Comparison of ENCODE assay signal across 23 cellular contexts in genomic region chr11:71542856-71543743, GRCh38. TPM values are rescaled to one million over a fixed set of nuclear protein-coding genes. Genes with fewer than 3 reads are reported as not detected.
A peak's percentile ranks its signal among the peaks of the same experiment; 100 is the strongest.
DNase-seq lines count a peak whose midpoint lies in the region; ATAC-seq, FAIRE-seq and TF ChIP-seq lines count a peak whose summit lies in the region.
"Had no signal": no experiment of that assay in that cellular context is flagged by ENCODE, and none has a peak within 500 bp of the region (broad histone marks: within the 10 kb centered on the region; RNA-seq: fewer than 3 reads in every experiment).

No MANE protein-coding gene starts in this region.

- H2AFZ ChIP-seq in OCI-LY3 (ENCODE audit: low read depth, low read length), result no peak overlapping the region; the same call in 1 of the 2 replicates

- H3K36me3 ChIP-seq in OCI-LY3 (replicated peaks; ENCODE audit: low read depth, low read length), result peaks cover 3% of the 10 kb centered on the region
- H3K36me3 ChIP-seq in small intestine (ENCODE audit: control insufficient read depth in 2 of 2, insufficient read depth in 2 of 2, low read length in 2 of 2), result no peaks in the 10 kb centered on the region
- H3K36me3 ChIP-seq: brain microvascular endothelial cell, gastrocnemius medialis, HAP-1, spleen had no signal

- ATAC-seq in activated T-cell treated with anti-CD3 and anti-CD28 coated beads, Interleukin-2, amount 50 U/mL, for 4 hours, result peak; percentile 25 to 53
- no peak for ATAC-seq in GM18511 (IDR thresholded peaks at IDR 0.05; ENCODE audit: unreplicated experiment)
- ATAC-seq: gastrocnemius medialis, left cardiac atrium had no signal

- peaks cover 17% of the 10 kb centered on the region for H3K27me3 Mint-ChIP-seq in activated T-cell treated with anti-CD3 and anti-CD28 coated beads, Interleukin-2, amount 50 U/mL, for 4 hours (ENCODE audit: low read depth)

- H3K4me3 ChIP-seq in OCI-LY3 (ENCODE audit: low read length), result peak overlapping the region; percentile 52
- no peak overlapping the region for H3K4me3 ChIP-seq in small intestine (ENCODE audit: low read depth in 1 of 2, low read length in 2 of 2)
- H3K4me3 ChIP-seq: gastrocnemius medialis, HAP-1, spleen had no signal

- TF ChIP-seq CTCF in OCI-LY3 (IDR thresholded peaks at IDR 0.05; ENCODE audit: low read depth, low read length), result no peak

- H3K4me1 ChIP-seq in OCI-LY3 (ENCODE audit: low read length) (peaks cover 28% of the 10 kb centered on the region), small intestine (ENCODE audit: control insufficient read depth in 2 of 2, insufficient read depth in 1 of 2, low read depth in 1 of 2, low read length in 1 of 2) (peaks cover 2 to 4% of the 10 kb centered on the region in 2 donors)
- H3K4me1 ChIP-seq: gastrocnemius medialis, HAP-1 had no signal

- peak overlapping the region; percentile 78 for H3K4me2 ChIP-seq in OCI-LY3 (ENCODE audit: low read length)

- H3K36me3 Mint-ChIP-seq in activated T-cell treated with anti-CD3 and anti-CD28 coated beads, Interleukin-2, amount 50 U/mL, for 4 hours (ENCODE audit: insufficient read depth), result peaks cover 2% of the 10 kb centered on the region

- no peak overlapping the region for H3K4me3 Mint-ChIP-seq in activated T-cell treated with anti-CD3 and anti-CD28 coated beads, Interleukin-2, amount 50 U/mL, for 4 hours
- H3K4me3 Mint-ChIP-seq: neural crest cell had no signal

- no peaks in the 10 kb centered on the region for H4K20me1 ChIP-seq in OCI-LY3 (ENCODE audit: insufficient read depth, low read length)

- 72 to 82% (median 80%) methylated on average over 15 of the region's 15 CpGs for WGBS in small intestine, 3 donors

- no peak for FAIRE-seq in small intestine (lab: Jason Lieb, UNC)

- H3K4me1 Mint-ChIP-seq in activated T-cell treated with anti-CD3 and anti-CD28 coated beads, Interleukin-2, amount 50 U/mL, for 4 hours (ENCODE audit: low read depth), result peaks cover 1% of the 10 kb centered on the region
- H3K4me1 Mint-ChIP-seq: neural crest cell had no signal

- H3K9me3 ChIP-seq in OCI-LY3 (ENCODE audit: insufficient read depth, low read length) (peaks cover 9% of the 10 kb centered on the region; the same call in 1 of the 2 replicates), small intestine (ENCODE audit: control insufficient read depth, low read depth) (no peaks in the 10 kb centered on the region)
- H3K9me3 ChIP-seq: gastrocnemius medialis, HAP-1 had no signal

- H3K9ac ChIP-seq in OCI-LY3 (ENCODE audit: low read length), result peak overlapping the region; percentile 40; the same call in 1 of the 2 replicates

- no peak for DNase-seq in activated T-cell treated with anti-CD3 and anti-CD28 coated beads, Interleukin-2, amount 50 U/mL, for 4 hours
- DNase-seq in activated T-cell treated with anti-CD3 and anti-CD28 coated beads for 4 hours, result no peak
- DNase-seq in ELF-1 (ENCODE audit: low read depth, low spot score), result peak; percentile 28
- DNase-seq in small intestine, result peak; percentile 15
- no peak for DNase-seq in ecto neural progenitor cell (ENCODE audit: low spot score)
- DNase-seq in T-helper 2 cell, result no peak
- DNase-seq: activated CD4-positive, alpha-beta T cell treated with anti-CD3 and anti-CD28 coated beads for 1 hour; brain microvascular endothelial cell; dermis blood vessel endothelial cell; gastrocnemius medialis; left cardiac atrium; NCI-H1092 treated with DMSO at 0.1 percent for 48 hours; NCI-H2081 treated with DMSO at 0.1 percent for 48 hours; NCI-H510A; SIG-M5; spleen had no signal

- peak overlapping the region; percentile 72 for H3K27ac ChIP-seq in OCI-LY3 (ENCODE audit: low read length)
- H3K27ac ChIP-seq in small intestine (ENCODE audit: low read depth in 1 of 2, low read length in 1 of 2), result no peak overlapping the region
- H3K27ac ChIP-seq: brain microvascular endothelial cell, epithelial cell of prostate, gastrocnemius medialis, spleen had no signal

- H3K9me3 Mint-ChIP-seq in activated T-cell treated with anti-CD3 and anti-CD28 coated beads, Interleukin-2, amount 50 U/mL, for 4 hours, result peaks cover 13% of the 10 kb centered on the region

- H3K79me2 ChIP-seq in OCI-LY3 (ENCODE audit: low read length), result no peaks in the 10 kb centered on the region

- H3K27me3 ChIP-seq in OCI-LY3 (ENCODE audit: low read depth, low read length) (peaks cover 8% of the 10 kb centered on the region), small intestine (ENCODE audit: control insufficient read depth in 2 of 2, insufficient read depth in 2 of 2, low read length in 2 of 2) (peaks cover 0 to 2% of the 10 kb centered on the region in 2 donors)
- H3K27me3 ChIP-seq: brain microvascular endothelial cell, gastrocnemius medialis, spleen had no signal

RNA-seq across cellular contexts. Expression of gene KRTAP5-9, which starts 5.1 kb away (rescaled TPM):
- not detected for total RNA-seq in activated T-cell treated with anti-CD3 and anti-CD28 coated beads, Interleukin-2, amount 50 U/mL, for 4 hours
- polyA plus RNA-seq in small intestine, result under 1 TPM in 2 of 3 donors, not detected in 1; 0.31 to 0.67 TPM
- total RNA-seq: dermis blood vessel endothelial cell, gastrocnemius medialis, left cardiac atrium, neural crest cell, pulmonary artery endothelial cell had no signal

RNA-seq across cellular contexts. Expression of gene KRTAP5-8, which starts 5.3 kb away (rescaled TPM):
- total RNA-seq in activated T-cell treated with anti-CD3 and anti-CD28 coated beads, Interleukin-2, amount 50 U/mL, for 4 hours, result not detected
- polyA plus RNA-seq in small intestine, result under 1 TPM in 1 of 3 donors, not detected in 2; 0.16 TPM
- total RNA-seq: dermis blood vessel endothelial cell, left cardiac atrium, neural crest cell, pulmonary artery endothelial cell had no signal

RNA-seq across cellular contexts. Expression of gene KRTAP5-7, which starts 16.0 kb away (rescaled TPM):
- not detected for total RNA-seq in activated T-cell treated with anti-CD3 and anti-CD28 coated beads, Interleukin-2, amount 50 U/mL, for 4 hours
- under 1 TPM in 1 of 3 donors, not detected in 2; 0.07 TPM for polyA plus RNA-seq in small intestine
- total RNA-seq: dermis blood vessel endothelial cell, gastrocnemius medialis, left cardiac atrium, neural crest cell, pulmonary artery endothelial cell had no signal

RNA-seq across cellular contexts. Expression of gene KRTAP5-10, which starts 22.3 kb away (rescaled TPM):
- total RNA-seq in activated T-cell treated with anti-CD3 and anti-CD28 coated beads, Interleukin-2, amount 50 U/mL, for 4 hours, result not detected
- polyA plus RNA-seq in small intestine, result under 1 TPM in 1 of 3 donors, not detected in 2; 0.07 TPM
- total RNA-seq: dermis blood vessel endothelial cell, gastrocnemius medialis, left cardiac atrium, neural crest cell, pulmonary artery endothelial cell had no signal

RNA-seq across cellular contexts. Expression of gene KRTAP5-11, which starts 39.6 kb away (rescaled TPM):
- not detected for total RNA-seq in activated T-cell treated with anti-CD3 and anti-CD28 coated beads, Interleukin-2, amount 50 U/mL, for 4 hours
- polyA plus RNA-seq in small intestine, result not detected
- total RNA-seq: dermis blood vessel endothelial cell, gastrocnemius medialis, left cardiac atrium, neural crest cell, pulmonary artery endothelial cell, spleen, ureter had no signal
- polyA plus RNA-seq: spleen had no signal

Comparison
In these comparisons a context has a peak if more than half of its experiments do, and no peak if none do; other contexts are left out.
1. DNase-seq: peak in ELF-1 (single experiment) and small intestine (single experiment); none in activated T-cell treated with anti-CD3 and anti-CD28 coated beads, Interleukin-2, amount 50 U/mL, for 4 hours (single experiment), activated T-cell treated with anti-CD3 and anti-CD28 coated beads for 4 hours (single experiment), ecto neural progenitor cell (single experiment) and T-helper 2 cell (0 of 5).